In genomic region chr10:45224219-45224841, GRCh38 we compare ENCODE assay signal across 17 cellular contexts.
DNase-seq lines count a peak whose midpoint lies in the region; ATAC-seq, FAIRE-seq and TF ChIP-seq lines count a peak whose summit lies in the region.
"Had no signal": no experiment of that assay in that cellular context is flagged by ENCODE, and none has a peak within 500 bp of the region (broad histone marks: within the 10 kb centered on the region; RNA-seq: fewer than 3 reads in every experiment).

No MANE protein-coding gene starts in this region.

- TF ChIP-seq EP300 in K562 (IDR thresholded peaks at IDR 0.05; ENCODE audit: low read length) = no peak

- DNase-seq in Right ventricle myocardium inferior (ENCODE audit: missing footprints) = peak; percentile 67
- DNase-seq in left ventricle myocardium inferior = no peak
- no peak for DNase-seq in K562 (ENCODE audit: extremely low read depth in 1 of 4, low spot score in 3 of 4)
- DNase-seq in trophoblast cell = peak; percentile 41 to 48
- no peak for DNase-seq in upper lobe of right lung
- no peak for DNase-seq in chondrocyte (ENCODE audit: low spot score)
- no peak for DNase-seq in BE2C
- DNase-seq: Calu3; CD4-positive, alpha-beta memory T cell; DMS53; NCI-H1092; NCI-H2081 treated with DMSO at 0.1 percent for 48 hours; NCI-H345; NCI-H526 treated with DMSO at 0.1 percent for 48 hours had no signal

- H3K4me1 ChIP-seq in left ventricle myocardium inferior (no peaks in the 10 kb centered on the region), K562 (replicated peaks in 1 of 2; ENCODE audit: control insufficient read depth in 2 of 2, insufficient read depth in 2 of 2, low read length in 2 of 2) (peaks cover 0 to 9% of the 10 kb centered on the region in 2 experiments; a peak in 2 of 5 replicates), trophoblast cell (ENCODE audit: control insufficient read depth in 1 of 2, insufficient read depth in 2 of 2, low read length in 2 of 2) (peaks cover 0 to 3% of the 10 kb centered on the region in 2 experiments), upper lobe of right lung (no peaks in the 10 kb centered on the region), BE2C (no peaks in the 10 kb centered on the region)

- WGBS in K562 (ENCODE audit: insufficient coverage, low coverage, missing lambda C conversion rate) = 38% methylated on average over 50 of the region's 50 CpGs
- WGBS in trophoblast cell (ENCODE audit: extremely low coverage, insufficient coverage, insufficient read length) = no CpG with 5 or more reads among the region's 50 CpGs

- no peaks in the 10 kb centered on the region for H3K79me2 ChIP-seq in K562 (ENCODE audit: control insufficient read depth, insufficient read depth, low read length)
- no peaks in the 10 kb centered on the region for H3K79me2 ChIP-seq in trophoblast cell (ENCODE audit: control insufficient read depth, insufficient read depth, low read length, poor library complexity)

- H4K91ac ChIP-seq in trophoblast cell (ENCODE audit: low read depth, low read length) = no peak overlapping the region

- H3K4me3 ChIP-seq in left ventricle myocardium inferior = no peak overlapping the region
- no peak overlapping the region for H3K4me3 ChIP-seq in K562
- no peak overlapping the region for H3K4me3 ChIP-seq in trophoblast cell (ENCODE audit: low read depth, low read length)
- H3K4me3 ChIP-seq in upper lobe of right lung = no peak overlapping the region
- H3K4me3 ChIP-seq in BE2C (ENCODE audit: low read depth, low read length) = no peak overlapping the region

- no peak overlapping the region for H2AK5ac ChIP-seq in trophoblast cell (ENCODE audit: low read length)

- peak overlapping the region in 1 of 2 experiments; percentile 14; a peak in 1 of 4 replicates for H3K9ac ChIP-seq in K562 (ENCODE audit: insufficient read depth in 1 of 2, low read depth in 2 of 2, low read length in 2 of 2)
- H3K9ac ChIP-seq in trophoblast cell (ENCODE audit: low read length) = no peak overlapping the region
- H3K9ac ChIP-seq: KMS-11 had no signal

- H3K23ac ChIP-seq in trophoblast cell (ENCODE audit: low read length) = no peak overlapping the region

- intact Hi-C loops in Right ventricle myocardium inferior (cut with DNase I) (no loop called here), left ventricle myocardium inferior (cut with micrococcal nuclease) (no loop called here), K562 (cut with micrococcal nuclease) (no loop called here), upper lobe of right lung (cut with DNase I) (no loop called here)

- H2BK5ac ChIP-seq in trophoblast cell (ENCODE audit: low read depth, low read length, poor library complexity) = no peak overlapping the region

- no peak overlapping the region for H3K4me3 Mint-ChIP-seq in chondrocyte (ENCODE audit: unreplicated experiment)
- H3K4me3 Mint-ChIP-seq: CD4-positive, alpha-beta memory T cell had no signal

- no peak for TF ChIP-seq CTCF in left ventricle myocardium inferior (IDR thresholded peaks at IDR 0.05; ENCODE audit: borderline replicate concordance)
- TF ChIP-seq CTCF in K562 (IDR thresholded peaks at IDR 0.05 in 2 of 3, conservative IDR thresholded peaks at IDR 0.05 in 1 of 3; ENCODE audit: insufficient read depth in 2 of 3, low read depth in 1 of 3, low read length in 3 of 3) = no peak
- no peak for TF ChIP-seq CTCF in upper lobe of right lung (IDR thresholded peaks at IDR 0.05)
- no peak for TF ChIP-seq CTCF in chondrocyte (IDR thresholded peaks at IDR 0.05)
- TF ChIP-seq CTCF in BE2C (IDR thresholded peaks at IDR 0.05; ENCODE audit: low read depth, low read length) = no peak

- H2BK120ac ChIP-seq in trophoblast cell (ENCODE audit: insufficient read depth, low read length, poor library complexity) = no peak overlapping the region

- H3K27me3 Mint-ChIP-seq in chondrocyte (ENCODE audit: low read depth) = peaks cover 43% of the 10 kb centered on the region

- H3K18ac ChIP-seq in trophoblast cell (ENCODE audit: low read length) = no peak overlapping the region

- H3K36me3 ChIP-seq in left ventricle myocardium inferior = no peaks in the 10 kb centered on the region
- no peaks in the 10 kb centered on the region for H3K36me3 ChIP-seq in K562 (ENCODE audit: control insufficient read depth, insufficient read depth, low read length)
- no peaks in the 10 kb centered on the region for H3K36me3 ChIP-seq in trophoblast cell (ENCODE audit: control insufficient read depth in 1 of 2, insufficient read depth in 2 of 2, low read length in 2 of 2)
- no peaks in the 10 kb centered on the region for H3K36me3 ChIP-seq in upper lobe of right lung
- H3K36me3 ChIP-seq in BE2C = no peaks in the 10 kb centered on the region

- H3K27ac ChIP-seq in left ventricle myocardium inferior (replicated peaks) (no peak overlapping the region), K562 (ENCODE audit: extremely low read depth, low read depth, low read length) (no peak overlapping the region), trophoblast cell (ENCODE audit: low read depth, low read length) (no peak overlapping the region), upper lobe of right lung (no peak overlapping the region)
- H3K27ac ChIP-seq: 22Rv1, KMS-11 had no signal

- no peak overlapping the region for H4K8ac ChIP-seq in trophoblast cell (ENCODE audit: low read depth, low read length)

- no TSS peak for BruUV-seq in K562 (replicated peaks; lab: Mats Ljungman, UMichigan)

- H3K27me3 ChIP-seq in left ventricle myocardium inferior (ENCODE audit: low read depth) = peaks cover 54% of the 10 kb centered on the region
- H3K27me3 ChIP-seq in K562 (ENCODE audit: control insufficient read depth in 2 of 2, insufficient read depth in 2 of 2, low read length in 2 of 2) = peaks cover 20% of the 10 kb centered on the region in 2 experiments; a peak in 4 of 5 replicates
- H3K27me3 ChIP-seq in trophoblast cell (ENCODE audit: insufficient read depth, low read length) = no peaks in the 10 kb centered on the region
- no peaks in the 10 kb centered on the region for H3K27me3 ChIP-seq in upper lobe of right lung
- no peaks in the 10 kb centered on the region for H3K27me3 ChIP-seq in BE2C

- H3K9me3 ChIP-seq in left ventricle myocardium inferior (replicated peaks) (peaks cover 6% of the 10 kb centered on the region), K562 (replicated peaks; ENCODE audit: control insufficient read depth, insufficient read depth, low read depth, low read length) (no peaks in the 10 kb centered on the region), trophoblast cell (ENCODE audit: insufficient read depth, low read depth, low read length) (no peaks in the 10 kb centered on the region), upper lobe of right lung (no peaks in the 10 kb centered on the region), BE2C (no peaks in the 10 kb centered on the region)

- H2AFZ ChIP-seq in K562 (ENCODE audit: low read depth, low read length) = peak overlapping the region; percentile 42; the same call in 1 of the 2 replicates
- H2AFZ ChIP-seq in trophoblast cell (ENCODE audit: insufficient read depth, low read length, poor library complexity) = no peak overlapping the region

- H3K4me2 ChIP-seq in K562 (ENCODE audit: insufficient read depth, low read length) (peak overlapping the region; percentile 34; the same call in 1 of the 2 replicates), trophoblast cell (ENCODE audit: low read length) (no peak overlapping the region)
- H3K4me2 ChIP-seq: KMS-11 had no signal

- FAIRE-seq in K562 (lab: Jason Lieb, UNC) = no peak

- peaks cover 5% of the 10 kb centered on the region for H3K9me3 Mint-ChIP-seq in chondrocyte (ENCODE audit: low read depth)

- POLR2A ChIA-PET in K562 (lab: Yijun Ruan, JAX) = interaction anchor here (0.8 kb wide), 1 partner anchor 11 kb away, joined by 4 read pairs; no protein-coding TSS in a partner anchor

- H2BK12ac ChIP-seq in trophoblast cell (ENCODE audit: low read length) = no peak overlapping the region

- H3K14ac ChIP-seq in trophoblast cell (ENCODE audit: low read length) = no peak overlapping the region

- H3K4me1 Mint-ChIP-seq in chondrocyte (ENCODE audit: low read depth) = no peaks in the 10 kb centered on the region
- H3K4me1 Mint-ChIP-seq: CD4-positive, alpha-beta memory T cell had no signal

- H4K12ac ChIP-seq in trophoblast cell (ENCODE audit: low read depth, low read length) = no peak overlapping the region

- H3K4ac ChIP-seq in trophoblast cell (ENCODE audit: low read depth, low read length) = no peak overlapping the region

- ATAC-seq in Right ventricle myocardium inferior (no peak), K562 (peak; percentile 69), upper lobe of right lung (peak; percentile 33), esophagus mucosa (no peak)

- in situ Hi-C loops in K562 (cut with MboI) = no loop called here

- no peaks in the 10 kb centered on the region for H3K9me1 ChIP-seq in K562 (ENCODE audit: control insufficient read depth, insufficient read depth, low read length)

- no peak overlapping the region for H3K27ac Mint-ChIP-seq in chondrocyte (ENCODE audit: unreplicated experiment)
- H3K27ac Mint-ChIP-seq: CD4-positive, alpha-beta memory T cell had no signal

- CTCF ChIA-PET in K562 (lab: Yijun Ruan, JAX; ENCODE audit: low intra/inter-chr PET ratio) = no interaction called here

- no peak for TF ChIP-seq POLR2A in K562 (conservative IDR thresholded peaks at IDR 0.05)

- H3K79me1 ChIP-seq in trophoblast cell (ENCODE audit: low read length) = no peaks in the 10 kb centered on the region

- TF ChIP-seq RAD21 in K562 (CRISPR knock-in tag; conservative IDR thresholded peaks at IDR 0.05 in 1 of 2, IDR thresholded peaks at IDR 0.05 in 1 of 2) = no peak

- no peaks in the 10 kb centered on the region for H4K20me1 ChIP-seq in K562 (replicated peaks; ENCODE audit: control insufficient read depth, insufficient read depth, low read length)

- H3K36me3 Mint-ChIP-seq in chondrocyte (ENCODE audit: low read depth) = no peaks in the 10 kb centered on the region

TF ChIP-seq in K562, 482 proteins besides CTCF, POLR2A, EP300 and RAD21 (continues in another document):
- TF ChIP-seq MBD1 (CRISPR knock-in tag; IDR thresholded peaks at IDR 0.05) = peak; percentile 82

Comparison
In these comparisons a context has a peak if more than half of its experiments do, and no peak if none do; other contexts are left out.
1. DNase-seq: peak in Right ventricle myocardium inferior (single experiment) and trophoblast cell (2 of 2); none in left ventricle myocardium inferior (single experiment), K562 (0 of 4), upper lobe of right lung (single experiment), chondrocyte (single experiment) and BE2C (single experiment).
2. ATAC-seq: peak in K562 (single experiment) and upper lobe of right lung (single experiment); none in Right ventricle myocardium inferior (single experiment) and esophagus mucosa (single experiment).